In the genomic region with DNA sequence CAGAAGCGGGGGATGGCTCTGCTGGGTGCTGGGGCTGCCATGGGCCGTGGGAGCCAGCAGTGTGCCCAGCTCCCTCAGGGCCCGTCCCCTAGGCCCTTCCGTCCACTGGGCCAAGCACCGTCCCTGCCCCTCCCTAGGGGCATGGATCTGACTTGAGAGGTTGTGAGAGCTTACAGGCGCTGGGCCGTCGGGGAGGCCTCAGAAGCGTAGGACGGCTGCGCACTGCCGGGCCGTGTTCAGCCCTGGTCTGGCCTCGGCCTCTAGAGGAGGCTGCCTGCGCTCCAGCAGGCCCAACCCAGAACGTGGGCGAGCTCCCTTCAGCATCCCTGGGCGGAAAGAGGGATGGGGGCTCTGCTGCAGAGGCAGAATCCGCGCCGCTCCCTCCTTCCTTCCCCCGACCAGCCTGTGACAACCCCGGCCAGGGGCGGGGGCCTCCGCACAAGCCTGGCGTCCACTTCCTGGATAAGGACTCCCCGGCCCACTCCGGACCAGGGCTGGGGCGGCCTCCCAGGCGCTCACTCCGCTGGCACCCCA, we compare ENCODE assay signal across 8 cellular contexts. TPM values are rescaled to one million over a fixed set of nuclear protein-coding genes. Genes with fewer than 3 reads are reported as not detected.
A peak's percentile ranks its signal among the peaks of the same experiment; 100 is the strongest.
DNase-seq lines count a peak whose midpoint lies in the region; ATAC-seq and TF ChIP-seq lines count a peak whose summit lies in the region.

No MANE protein-coding gene starts in this region.

- intact Hi-C loops in heart right ventricle (cut with DNase I): no loop called here

- H3K27ac Mint-ChIP-seq in activated naive CD8-positive, alpha-beta T cell treated with anti-CD3 and anti-CD28 coated beads, Interleukin-2, amount 50 U/mL, for 24 hours: peak overlapping the region; percentile 80

- peak; percentile 44 for DNase-seq in NCI-H510A treated with DMSO at 0.1 percent for 48 hours (lab: John Stamatoyannopoulos, UW)
- no peak for DNase-seq in NCI-H510A (lab: John Stamatoyannopoulos, UW)
- DNase-seq in HCEC 1CT: peak; percentile 86
- DNase-seq in NCI-H226: peak; percentile 65
- peak; percentile 46 for DNase-seq in activated naive CD8-positive, alpha-beta T cell treated with anti-CD3 and anti-CD28 coated beads, Interleukin-2, amount 50 U/mL, for 24 hours
- DNase-seq in heart right ventricle: peak; percentile 62 to 71
- DNase-seq in cortex of kidney (lab: John Stamatoyannopoulos, UW): no peak

- H3K4me3 ChIP-seq in heart right ventricle (peak overlapping the region; percentile 69 to 98 (median 82)), rectal smooth muscle tissue (ENCODE audit: low read length) (peak overlapping the region; percentile 62)

- H3K27me3 ChIP-seq in heart right ventricle (peaks cover 0 to 17% (median 0%) of the 10 kb centered on the region in 7 donors), rectal smooth muscle tissue (ENCODE audit: control insufficient read depth, insufficient read depth, low read length) (no peaks in the 10 kb centered on the region)

- ATAC-seq in activated naive CD8-positive, alpha-beta T cell treated with anti-CD3 and anti-CD28 coated beads, Interleukin-2, amount 50 U/mL, for 24 hours: peak; percentile 37
- ATAC-seq in heart right ventricle: peak; percentile 22 to 43 (median 32)

- no peaks in the 10 kb centered on the region for H3K9me3 ChIP-seq in heart right ventricle

- H3K36me3 ChIP-seq in heart right ventricle (peaks cover 0 to 23% (median 7%) of the 10 kb centered on the region in 9 donors), rectal smooth muscle tissue (ENCODE audit: control insufficient read depth, insufficient read depth, low read length) (no peaks in the 10 kb centered on the region)

- H3K4me1 ChIP-seq in heart right ventricle (peaks cover 38 to 70% (median 66%) of the 10 kb centered on the region in 9 donors), rectal smooth muscle tissue (ENCODE audit: control insufficient read depth, insufficient read depth, low read length) (peaks cover 14% of the 10 kb centered on the region)

- no peaks in the 10 kb centered on the region for H3K9me3 Mint-ChIP-seq in activated naive CD8-positive, alpha-beta T cell treated with anti-CD3 and anti-CD28 coated beads, Interleukin-2, amount 50 U/mL, for 24 hours

- peak overlapping the region; percentile 34 for H3K9ac ChIP-seq in rectal smooth muscle tissue (ENCODE audit: low read length)

- H3K27me3 Mint-ChIP-seq in activated naive CD8-positive, alpha-beta T cell treated with anti-CD3 and anti-CD28 coated beads, Interleukin-2, amount 50 U/mL, for 24 hours: peaks cover 22% of the 10 kb centered on the region

- H3K4me1 Mint-ChIP-seq in activated naive CD8-positive, alpha-beta T cell treated with anti-CD3 and anti-CD28 coated beads, Interleukin-2, amount 50 U/mL, for 24 hours: peaks cover 37% of the 10 kb centered on the region

- H3K4me3 Mint-ChIP-seq in activated naive CD8-positive, alpha-beta T cell treated with anti-CD3 and anti-CD28 coated beads, Interleukin-2, amount 50 U/mL, for 24 hours: peak overlapping the region; percentile 77

- peak overlapping the region; percentile 94 to 99 (median 97) for H3K27ac ChIP-seq in heart right ventricle
- peak overlapping the region; percentile 82 for H3K27ac ChIP-seq in rectal smooth muscle tissue (ENCODE audit: low read depth, low read length)

- TF ChIP-seq CTCF in heart right ventricle (IDR thresholded peaks at IDR 0.05): no peak

- peaks cover 8% of the 10 kb centered on the region for H3K36me3 Mint-ChIP-seq in activated naive CD8-positive, alpha-beta T cell treated with anti-CD3 and anti-CD28 coated beads, Interleukin-2, amount 50 U/mL, for 24 hours (ENCODE audit: low read depth)

- WGBS in heart right ventricle, 2 donors: 22 to 40% methylated on average over 30 to 31 of the region's 31 CpGs

RNA-seq across cellular contexts. Expression of a gene that starts 0.7 kb away (rescaled TPM):
- total RNA-seq in heart right ventricle: 10 to 100 TPM; 32.2 to 44.7 (median 38.6) TPM
- polyA plus RNA-seq in heart right ventricle: 10 to 100 TPM; 68.2 to 88.5 TPM

RNA-seq across cellular contexts. Expression of a gene that starts 4.9 kb away (rescaled TPM):
- 10 to 100 TPM; 18.5 to 27.8 (median 24.3) TPM for total RNA-seq in heart right ventricle
- 10 to 100 TPM; 36.9 to 89.8 TPM for polyA plus RNA-seq in heart right ventricle

RNA-seq across cellular contexts. Expression of a gene that starts 23.7 kb away (rescaled TPM):
- 10 to 100 TPM; 45.6 to 86.6 (median 56.6) TPM for total RNA-seq in heart right ventricle
- 100 to 1,000 TPM in 1 of 2 donors, 10 to 100 TPM in 1; 80.4 to 109 TPM for polyA plus RNA-seq in heart right ventricle

RNA-seq across cellular contexts. Expression of a gene that starts 23.9 kb away (rescaled TPM):
- 10 to 100 TPM in 7 of 10 donors, 1 to 10 TPM in 3; 9.1 to 11.8 (median 10.5) TPM for total RNA-seq in heart right ventricle
- polyA plus RNA-seq in heart right ventricle: 10 to 100 TPM in 1 of 2 donors, 1 to 10 TPM in 1; 6.7 to 19.2 TPM

Comparison
In these comparisons a context has a peak if more than half of its experiments do, and no peak if none do; other contexts are left out.
1. DNase-seq: peak in NCI-H510A treated with DMSO at 0.1 percent for 48 hours (single experiment), HCEC 1CT (single experiment), NCI-H226 (single experiment), activated naive CD8-positive, alpha-beta T cell treated with anti-CD3 and anti-CD28 coated beads, Interleukin-2, amount 50 U/mL, for 24 hours (single experiment) and heart right ventricle (2 of 2); none in NCI-H510A (single experiment) and cortex of kidney (single experiment).